Comparison of ENCODE assay signal across 9 cellular contexts in the genomic region with DNA sequence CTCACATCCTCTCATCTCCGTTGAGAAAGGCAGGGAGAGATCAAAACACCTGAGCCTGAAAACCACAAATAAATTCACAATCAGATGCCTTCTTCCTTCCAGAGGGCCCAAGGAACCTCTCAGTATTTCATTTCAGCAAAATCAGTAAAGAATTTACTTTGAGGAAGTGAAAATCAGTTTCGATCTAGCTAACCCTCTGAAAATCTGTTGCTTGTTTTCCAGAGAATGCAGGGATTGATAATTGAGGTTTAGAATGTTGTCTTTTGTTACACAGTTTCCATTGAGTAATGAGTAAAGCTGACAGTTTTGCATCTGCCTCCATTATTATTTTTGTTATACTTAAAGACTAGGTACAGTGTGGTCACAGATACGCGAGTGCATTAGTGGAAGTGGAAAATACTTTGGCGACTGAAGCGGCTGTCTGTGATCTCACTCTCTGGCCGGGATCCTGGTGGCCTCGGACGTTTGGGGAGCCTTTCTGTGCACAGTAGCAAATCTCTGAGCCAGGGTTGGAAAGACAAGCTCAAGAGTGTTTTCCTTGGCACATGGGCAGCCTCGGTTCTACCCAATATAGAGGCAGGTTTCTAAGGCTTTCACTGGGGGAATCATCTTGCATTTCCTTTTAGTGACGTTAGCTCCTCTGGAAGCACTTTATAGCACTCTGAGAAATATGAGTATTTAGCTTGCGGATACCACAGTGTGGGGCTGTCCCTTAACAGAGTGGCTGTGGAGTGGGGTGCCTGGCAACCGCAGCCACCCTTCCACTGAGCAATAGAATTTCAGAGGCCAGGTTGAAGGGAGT. TPM values are rescaled to one million over a fixed set of nuclear protein-coding genes. Genes with fewer than 3 reads are reported as not detected.
DNase-seq lines count a peak whose midpoint lies in the region; ATAC-seq and TF ChIP-seq lines count a peak whose summit lies in the region.
"Had no signal": no experiment of that assay in that cellular context is flagged by ENCODE, and none has a peak within 500 bp of the region (broad histone marks: within the 10 kb centered on the region; RNA-seq: fewer than 3 reads in every experiment).

No MANE protein-coding gene starts in this region.

- TF ChIP-seq CTCF in GM12865 (IDR thresholded peaks at IDR 0.05; ENCODE audit: insufficient read depth, low read depth, low read length, missing control alignments) (no peak), colonic mucosa (IDR thresholded peaks at IDR 0.05) (no peak), osteoblast (IDR thresholded peaks at IDR 0.05; ENCODE audit: extremely low read depth, low read depth, low read length) (peak; percentile 24), PC-9 (conservative IDR thresholded peaks at IDR 0.05) (no peak)

- no peaks in the 10 kb centered on the region for H3K27me3 ChIP-seq in colonic mucosa
- peaks cover 2% of the 10 kb centered on the region for H3K27me3 ChIP-seq in osteoblast (ENCODE audit: insufficient read depth, low read length)
- no peaks in the 10 kb centered on the region for H3K27me3 ChIP-seq in PC-9 (ENCODE audit: insufficient read depth, low read depth)

- no peaks in the 10 kb centered on the region for H4K20me1 ChIP-seq in osteoblast (ENCODE audit: insufficient read depth, low read length)
- H4K20me1 ChIP-seq in PC-9 (ENCODE audit: insufficient read depth) = no peaks in the 10 kb centered on the region

- peaks cover 4% of the 10 kb centered on the region; the same call in 1 of the 2 replicates for H3F3A ChIP-seq in PC-9 (ENCODE audit: insufficient read depth, low read depth)

- DNase-seq in GM12865 (ENCODE audit: low read depth) (peak; percentile 59), colonic mucosa (peak; percentile 25), osteoblast (ENCODE audit: insufficient read length, low spot score, missing footprints) (peak; percentile 89), PC-9 (no peak)
- DNase-seq in effector CD8-positive, alpha-beta T cell (lab: John Stamatoyannopoulos, UW) = no peak

- CTCF ChIA-PET in PC-9 (lab: Charles Lee) = no interaction called here

- H3K79me2 ChIP-seq in osteoblast (ENCODE audit: insufficient read depth, low read length) (no peaks in the 10 kb centered on the region), PC-9 (ENCODE audit: low read depth) (no peaks in the 10 kb centered on the region)

- H3K9me2 ChIP-seq in PC-9 (ENCODE audit: insufficient read depth) = no peaks in the 10 kb centered on the region

- H3K4me1 ChIP-seq in colonic mucosa = no peaks in the 10 kb centered on the region
- H3K4me1 ChIP-seq in osteoblast (ENCODE audit: insufficient read depth, low read length) = peaks cover 25% of the 10 kb centered on the region
- H3K4me1 ChIP-seq in PC-9 (replicated peaks; ENCODE audit: insufficient read depth) = no peaks in the 10 kb centered on the region

- H3K4me1 Mint-ChIP-seq in IgD-negative memory B cell = peaks cover 13 to 21% (median 20%) of the 10 kb centered on the region in 3 donors

- peak overlapping the region in 1 of 2 donors; percentile 37 for H3K9ac ChIP-seq in colonic mucosa (ENCODE audit: low read depth in 2 of 2, low read length in 2 of 2)

- peaks cover 2% of the 10 kb centered on the region for H3K36me3 Mint-ChIP-seq in IgD-negative memory B cell

- H3K4me3 ChIP-seq in GM12865 (ENCODE audit: low read depth, low read length) (no peak overlapping the region), colonic mucosa (no peak overlapping the region), osteoblast (ENCODE audit: insufficient read depth, low read length) (peak overlapping the region; percentile 57), PC-9 (no peak overlapping the region)
- H3K4me3 ChIP-seq: K562 had no signal

- peak overlapping the region; percentile 19 to 63 (median 52) for H3K4me3 Mint-ChIP-seq in IgD-negative memory B cell

- H3K9me3 ChIP-seq in colonic mucosa (no peaks in the 10 kb centered on the region), osteoblast (ENCODE audit: low read depth, low read length) (no peaks in the 10 kb centered on the region), PC-9 (ENCODE audit: insufficient read depth, low read depth) (no peaks in the 10 kb centered on the region)

- no peaks in the 10 kb centered on the region for H3K27me3 Mint-ChIP-seq in IgD-negative memory B cell

- no TSS peak for BruUV-seq in PC-9 (replicated peaks; lab: Mats Ljungman, UMichigan)

- H3K9me3 Mint-ChIP-seq in IgD-negative memory B cell = no peaks in the 10 kb centered on the region

- H2AFZ ChIP-seq in osteoblast (ENCODE audit: low read length) (peak overlapping the region; percentile 70), PC-9 (no peak overlapping the region)

- intact Hi-C loops in colonic mucosa (cut with DNase I) = no loop called here
- intact Hi-C loops in PC-9 (cut with micrococcal nuclease; ENCODE audit: unreplicated experiment) = no loop called here

- H3K27ac Mint-ChIP-seq in IgD-negative memory B cell = peak overlapping the region in 1 of 3 donors; percentile 83

- ATAC-seq in HG03196 (IDR thresholded peaks at IDR 0.05; ENCODE audit: unreplicated experiment) = no peak
- ATAC-seq in HG03025 (IDR thresholded peaks at IDR 0.05; ENCODE audit: low FRiP score, unreplicated experiment) = no peak
- ATAC-seq: K562 had no signal

- no peak overlapping the region for H3K27ac ChIP-seq in colonic mucosa
- peak overlapping the region; percentile 68 for H3K27ac ChIP-seq in osteoblast (ENCODE audit: low read depth, low read length)
- no peak overlapping the region for H3K27ac ChIP-seq in PC-9

- POLR2A ChIA-PET in PC-9 (lab: Charles Lee; ENCODE audit: unreplicated experiment) = no interaction called here

- H3K4me2 ChIP-seq in osteoblast (ENCODE audit: insufficient read depth, low read length) (peak overlapping the region; percentile 76), PC-9 (no peak overlapping the region)

- H3K36me3 ChIP-seq in colonic mucosa (no peaks in the 10 kb centered on the region), osteoblast (ENCODE audit: insufficient read depth, low read length) (no peaks in the 10 kb centered on the region), PC-9 (ENCODE audit: low read depth) (no peaks in the 10 kb centered on the region)

RNA-seq across cellular contexts. Expression of a gene that starts 32.2 kb away (rescaled TPM):
- polyA plus RNA-seq in IgD-negative memory B cell = 0.08 TPM
- 10 to 100 TPM in 1 of 2 donors, 1 to 10 TPM in 1; 2.7 to 15.1 TPM for total RNA-seq in colonic mucosa
- 39.8 and 72.5 TPM in 2 replicates for total RNA-seq in osteoblast
- total RNA-seq in PC-9 (2021) = 0.13 TPM in 1 of 2 replicates, not detected in the other
- total RNA-seq: K562 had no signal
- polyA plus RNA-seq: K562 had no signal

Comparison
In these comparisons a context has a peak if more than half of its experiments do, and no peak if none do; other contexts are left out.
1. DNase-seq: peak in GM12865 (single experiment), colonic mucosa (single experiment) and osteoblast (single experiment); none in PC-9 (0 of 2) and effector CD8-positive, alpha-beta T cell (single experiment).